15 cellular contexts compared by ENCODE assay signal in genomic region chr5:116510525-116510924, GRCh38.
DNase-seq lines count a peak whose midpoint lies in the region; ATAC-seq and TF ChIP-seq lines count a peak whose summit lies in the region.
"Had no signal": no experiment of that assay in that cellular context is flagged by ENCODE, and none has a peak within 500 bp of the region (broad histone marks: within the 10 kb centered on the region; RNA-seq: fewer than 3 reads in every experiment).

No MANE protein-coding gene starts in this region.

- H3K27me3 ChIP-seq in fibroblast of lung (ENCODE audit: control insufficient read depth, insufficient read depth, low read length) = no peaks in the 10 kb centered on the region
- no peaks in the 10 kb centered on the region for H3K27me3 ChIP-seq in neural progenitor cell
- H3K27me3 ChIP-seq: BLaER1 had no signal

- no peak for TF ChIP-seq CTCF in WTC11 (IDR thresholded peaks at IDR 0.05)
- no peak for TF ChIP-seq CTCF in fibroblast of lung (conservative IDR thresholded peaks at IDR 0.05 in 1 of 2, IDR thresholded peaks at IDR 0.05 in 1 of 2; ENCODE audit: low read depth in 1 of 2, low read length in 2 of 2)
- TF ChIP-seq CTCF in neural progenitor cell (IDR thresholded peaks at IDR 0.05) = no peak

- H3K36me3 Mint-ChIP-seq in WTC11 (peaks cover 3% of the 10 kb centered on the region; the same call in 1 of the 2 replicates), neural progenitor cell (peaks cover 10% of the 10 kb centered on the region)

- no peak overlapping the region for H3K9ac ChIP-seq in fibroblast of lung (ENCODE audit: insufficient read depth, low read length)
- H3K9ac ChIP-seq in neural progenitor cell = no peak overlapping the region
- H3K9ac ChIP-seq: BLaER1, GM23248 had no signal

- H3K27ac Mint-ChIP-seq in WTC11 (peak overlapping the region; percentile 71), neural progenitor cell (no peak overlapping the region)
- H3K27ac Mint-ChIP-seq: CD8-positive, alpha-beta T cell had no signal

- H3K79me2 ChIP-seq in fibroblast of lung (ENCODE audit: control insufficient read depth, insufficient read depth, low read length) = no peaks in the 10 kb centered on the region
- peaks cover 100% of the 10 kb centered on the region for H3K79me2 ChIP-seq in neural progenitor cell (ENCODE audit: low read depth)

- H3K4me2 ChIP-seq in fibroblast of lung (ENCODE audit: extremely low read depth, insufficient read depth, low read length) = no peak overlapping the region
- H3K4me2 ChIP-seq in neural progenitor cell = peak overlapping the region; percentile 30
- H3K4me2 ChIP-seq: BLaER1 had no signal

- H2AFZ ChIP-seq in fibroblast of lung (ENCODE audit: low read length) (no peak overlapping the region), neural progenitor cell (replicated peaks) (no peak overlapping the region)
- H2AFZ ChIP-seq: GM23248 had no signal

- H3K27ac ChIP-seq in fibroblast of lung (ENCODE audit: insufficient read depth, low read length) (no peak overlapping the region), neural progenitor cell (no peak overlapping the region)
- H3K27ac ChIP-seq: BLaER1, GM23248, RWPE1 had no signal

- peaks cover 98% of the 10 kb centered on the region for H3K4me1 Mint-ChIP-seq in WTC11
- H3K4me1 Mint-ChIP-seq in neural progenitor cell = peaks cover 37% of the 10 kb centered on the region

- H3K9me3 Mint-ChIP-seq in WTC11 = no peaks in the 10 kb centered on the region
- no peaks in the 10 kb centered on the region for H3K9me3 Mint-ChIP-seq in neural progenitor cell
- H3K9me3 Mint-ChIP-seq: CD8-positive, alpha-beta T cell had no signal

- DNase-seq in EH (ENCODE audit: low read depth) (peak; percentile 9), WTC11 (ENCODE audit: low spot score) (no peak), fibroblast of lung (ENCODE audit: low read depth in 2 of 2) (peak; percentile 21 to 76), neural progenitor cell (ENCODE audit: low spot score) (no peak), globus pallidus (ENCODE audit: low spot score) (no peak)
- no peak for DNase-seq in activated T-cell treated with anti-CD3 and anti-CD28 coated beads, Interleukin-2, amount 50 U/mL, for 48 hours
- DNase-seq: CD8-positive, alpha-beta T cell; DMS79; GM23248; NCI-H1930; NCI-H748 treated with DMSO at 0.1 percent for 48 hours; PC-3 had no signal

- CTCF ChIA-PET in WTC11 (lab: Charles Lee) = no interaction called here

- no peaks in the 10 kb centered on the region for H3K9me3 ChIP-seq in fibroblast of lung (ENCODE audit: control insufficient read depth, insufficient read depth, low read depth, low read length)
- no peaks in the 10 kb centered on the region for H3K9me3 ChIP-seq in neural progenitor cell (ENCODE audit: low read depth)
- H3K9me3 ChIP-seq: BLaER1 had no signal

- H3K4me3 Mint-ChIP-seq in WTC11 (no peak overlapping the region), neural progenitor cell (no peak overlapping the region)
- H3K4me3 Mint-ChIP-seq: CD8-positive, alpha-beta T cell had no signal

- H3K36me3 ChIP-seq in fibroblast of lung (ENCODE audit: control insufficient read depth, insufficient read depth, low read length) = no peaks in the 10 kb centered on the region
- H3K36me3 ChIP-seq in neural progenitor cell = no peaks in the 10 kb centered on the region
- H3K36me3 ChIP-seq: BLaER1 had no signal

- H4K20me1 ChIP-seq in fibroblast of lung (ENCODE audit: control insufficient read depth, extremely low read depth, insufficient read depth, low read length) (no peaks in the 10 kb centered on the region), neural progenitor cell (ENCODE audit: low read depth) (peaks cover 97% of the 10 kb centered on the region)
- H4K20me1 ChIP-seq: BLaER1 had no signal

- H3K4me1 ChIP-seq in fibroblast of lung (ENCODE audit: control insufficient read depth, extremely low read depth, insufficient read depth, low read length) = no peaks in the 10 kb centered on the region
- H3K4me1 ChIP-seq in neural progenitor cell = peaks cover 63% of the 10 kb centered on the region
- H3K4me1 ChIP-seq: BLaER1 had no signal

- H3K27me3 Mint-ChIP-seq in WTC11 (ENCODE audit: low read depth) = no peaks in the 10 kb centered on the region
- H3K27me3 Mint-ChIP-seq in neural progenitor cell (ENCODE audit: insufficient read depth, low read depth) = no peaks in the 10 kb centered on the region

- POLR2A ChIA-PET in WTC11 (lab: Charles Lee) = no interaction called here

- H3F3A ChIP-seq in neural progenitor cell (ENCODE audit: low read depth) = peaks cover 5% of the 10 kb centered on the region

- H3K4me3 ChIP-seq in fibroblast of lung (replicated peaks in 1 of 4; ENCODE audit: control extremely low read depth in 1 of 4, insufficient read depth in 1 of 4, low read depth in 3 of 4, low read length in 4 of 4) = no peak overlapping the region
- no peak overlapping the region for H3K4me3 ChIP-seq in neural progenitor cell
- H3K4me3 ChIP-seq: BLaER1, GM23248 had no signal

- ATAC-seq in WTC11 (no peak), GM18909 (IDR thresholded peaks at IDR 0.05; ENCODE audit: poor library complexity, unreplicated experiment) (no peak)
- ATAC-seq: CD8-positive, alpha-beta T cell; PC-3 had no signal

TF ChIP-seq in WTC11, 78 proteins besides CTCF, POLR2A, EP300 and RAD21:
- no peak for TF ChIP-seq ATF1 (CRISPR knock-in tag; IDR thresholded peaks at IDR 0.05)

Comparison
In these comparisons a context has a peak if more than half of its experiments do, and no peak if none do; other contexts are left out.
1. DNase-seq: peak in EH (single experiment) and fibroblast of lung (2 of 2); none in WTC11 (single experiment), neural progenitor cell (single experiment), activated T-cell treated with anti-CD3 and anti-CD28 coated beads, Interleukin-2, amount 50 U/mL, for 48 hours (0 of 2) and globus pallidus (single experiment).